1 cellular context compared by ENCODE assay signal in genomic region chr18:2683055-2683454, GRCh38.
TF ChIP-seq lines count a peak whose summit lies in the region.

No MANE protein-coding gene starts in this region.

TF ChIP-seq in SK-N-SH, 30 proteins besides CTCF, POLR2A, EP300 and RAD21 (continued from another document):
- TF ChIP-seq ZBTB33 (IDR thresholded peaks at IDR 0.05; ENCODE audit: borderline replicate concordance, low read depth) (no peak), YY1 (IDR thresholded peaks at IDR 0.05; ENCODE audit: low read depth) (no peak), TAF1 (IDR thresholded peaks at IDR 0.05; ENCODE audit: borderline replicate concordance, low read depth, low read length) (no peak), CHD2 (IDR thresholded peaks at IDR 0.05; ENCODE audit: low read length, partially characterized antibody) (no peak), RCOR1 (IDR thresholded peaks at IDR 0.05; ENCODE audit: low read length) (no peak), REST (IDR thresholded peaks at IDR 0.05; ENCODE audit: low read depth, low read length) (no peak)
